ENCODE assay signal across 4 cellular contexts in the genomic region with DNA sequence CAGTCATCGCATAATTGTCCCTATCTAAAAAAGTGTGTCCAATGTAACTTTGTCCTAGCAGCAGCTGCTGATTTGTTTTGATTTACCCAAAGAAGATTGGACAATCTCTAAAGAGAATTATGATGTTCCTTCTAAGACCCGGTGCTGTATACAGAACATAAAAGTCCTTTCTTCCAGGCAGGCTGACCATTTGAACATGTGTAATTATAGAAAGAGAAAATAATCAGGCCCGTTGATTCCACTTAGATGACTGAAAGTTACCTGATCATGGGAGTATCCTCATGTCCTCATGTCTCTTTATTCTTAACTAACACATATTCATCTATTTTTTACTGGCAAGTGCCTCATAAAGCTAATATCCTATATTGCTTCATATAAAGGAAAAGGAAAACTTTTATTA.
"Had no signal": no experiment of that assay in that cellular context is flagged by ENCODE, and none has a peak within 500 bp of the region (broad histone marks: within the 10 kb centered on the region; RNA-seq: fewer than 3 reads in every experiment).

No MANE protein-coding gene starts in this region.

- ATAC-seq: GM23338 had no signal

- H3K4me3 ChIP-seq: GM23338 had no signal

- DNase-seq: H9, HCEC 1CT, IMR-90 had no signal

- H3K4me2 ChIP-seq: GM23338 had no signal
